In genomic region chr15:72492733-72493132, GRCh38 we compare ENCODE assay signal across 28 cellular contexts. TPM values are rescaled to one million over a fixed set of nuclear protein-coding genes. Genes with fewer than 3 reads are reported as not detected.
DNase-seq lines count a peak whose midpoint lies in the region; ATAC-seq and TF ChIP-seq lines count a peak whose summit lies in the region.
"Had no signal": no experiment of that assay in that cellular context is flagged by ENCODE, and none has a peak within 500 bp of the region (broad histone marks: within the 10 kb centered on the region; RNA-seq: fewer than 3 reads in every experiment).

No MANE protein-coding gene starts in this region.

- H2BK5ac ChIP-seq in trophoblast cell (ENCODE audit: low read depth, low read length, poor library complexity): no peak overlapping the region

- no peak overlapping the region for H3K18ac ChIP-seq in trophoblast cell (ENCODE audit: low read length)

- H3K9me3 Mint-ChIP-seq in activated T-cell treated with anti-CD3 and anti-CD28 coated beads, Interleukin-2, amount 50 U/mL, for 72 hours: no peaks in the 10 kb centered on the region
- H3K9me3 Mint-ChIP-seq: activated CD4-positive, alpha-beta T cell treated with anti-CD3 and anti-CD28 coated beads, Interleukin-2, amount 10 ng/mL, durations not matched to agents 7 days and 5 days; activated naive CD4-positive, alpha-beta T cell treated with anti-CD3 and anti-CD28 coated beads for 36 hours; CD14-positive monocyte; neural crest cell; stimulated activated naive CD8-positive, alpha-beta T cell treated with anti-CD3 and anti-CD28 coated beads, Interleukin-15, amount 100 ng/mL, for 72 hours had no signal

- no peak overlapping the region for H3K27ac Mint-ChIP-seq in activated T-cell treated with anti-CD3 and anti-CD28 coated beads, Interleukin-2, amount 50 U/mL, for 72 hours
- H3K27ac Mint-ChIP-seq: activated CD4-positive, alpha-beta T cell treated with anti-CD3 and anti-CD28 coated beads, Interleukin-2, amount 10 ng/mL, durations not matched to agents 7 days and 5 days; activated CD8-positive, alpha-beta memory T cell treated with anti-CD3 and anti-CD28 coated beads, Interleukin-2, amount 10 ng/mL, durations not matched to agents 7 days and 5 days; activated naive CD4-positive, alpha-beta T cell treated with anti-CD3 and anti-CD28 coated beads for 36 hours had no signal

- H3K79me1 ChIP-seq in trophoblast cell (ENCODE audit: low read length): no peaks in the 10 kb centered on the region

- intact Hi-C loops in thyroid gland (cut with DNase I): no loop called here

- no peak overlapping the region for H2AK5ac ChIP-seq in trophoblast cell (ENCODE audit: low read length)

- peak overlapping the region; percentile 24 for H3K4ac ChIP-seq in trophoblast cell (ENCODE audit: low read depth, low read length)

- H3K36me3 Mint-ChIP-seq in activated T-cell treated with anti-CD3 and anti-CD28 coated beads, Interleukin-2, amount 50 U/mL, for 72 hours (ENCODE audit: insufficient read depth in 2 of 2): peaks cover 2 to 9% of the 10 kb centered on the region in 2 donors

- H3K27ac ChIP-seq in trophoblast cell (ENCODE audit: low read depth, low read length) (no peak overlapping the region), thyroid gland (no peak overlapping the region)
- H3K27ac ChIP-seq: dorsolateral prefrontal cortex, left ventricle myocardium inferior, transverse colon had no signal

- H2BK120ac ChIP-seq in trophoblast cell (ENCODE audit: insufficient read depth, low read length, poor library complexity): no peak overlapping the region

- H3K9me3 ChIP-seq in trophoblast cell (ENCODE audit: insufficient read depth, low read depth, low read length) (no peaks in the 10 kb centered on the region), thyroid gland (no peaks in the 10 kb centered on the region)
- H3K9me3 ChIP-seq: left ventricle myocardium inferior, mucosa of descending colon, transverse colon had no signal

- ATAC-seq in esophagus mucosa: peak; percentile 40
- ATAC-seq in activated T-cell treated with anti-CD3 and anti-CD28 coated beads, Interleukin-2, amount 50 U/mL, for 72 hours (replicated peaks in 1 of 2): no peak
- no peak for ATAC-seq in GM21381 (IDR thresholded peaks at IDR 0.05; ENCODE audit: unreplicated experiment)
- ATAC-seq: activated CD8-positive, alpha-beta memory T cell treated with anti-CD3 and anti-CD28 coated beads, Interleukin-2, amount 10 ng/mL, durations not matched to agents 7 days and 5 days; mucosa of descending colon; sciatic nerve; stimulated activated naive CD8-positive, alpha-beta T cell treated with anti-CD3 and anti-CD28 coated beads, Interleukin-15, amount 100 ng/mL, for 72 hours had no signal

- H3K9ac ChIP-seq in trophoblast cell (ENCODE audit: low read length): no peak overlapping the region

- H3K36me3 ChIP-seq in trophoblast cell (ENCODE audit: control insufficient read depth in 1 of 2, insufficient read depth in 2 of 2, low read length in 2 of 2) (peaks cover 0 to 5% of the 10 kb centered on the region in 2 experiments), thyroid gland (no peaks in the 10 kb centered on the region)
- H3K36me3 ChIP-seq: left ventricle myocardium inferior, transverse colon had no signal

- H2BK12ac ChIP-seq in trophoblast cell (ENCODE audit: low read length): no peak overlapping the region

- no peak for TF ChIP-seq CTCF in thyroid gland (IDR thresholded peaks at IDR 0.05)

- H3K4me1 ChIP-seq in trophoblast cell (ENCODE audit: control insufficient read depth in 1 of 2, insufficient read depth in 2 of 2, low read length in 2 of 2) (no peaks in the 10 kb centered on the region), thyroid gland (peaks cover 48 to 52% of the 10 kb centered on the region in 2 donors)

- no peak overlapping the region for H3K4me3 ChIP-seq in trophoblast cell (ENCODE audit: low read depth, low read length)
- no peak overlapping the region for H3K4me3 ChIP-seq in thyroid gland (replicated peaks in 1 of 3)
- H3K4me3 ChIP-seq: dorsolateral prefrontal cortex, left ventricle myocardium inferior, mucosa of descending colon, transverse colon had no signal

- H3K27me3 Mint-ChIP-seq in activated T-cell treated with anti-CD3 and anti-CD28 coated beads, Interleukin-2, amount 50 U/mL, for 72 hours (ENCODE audit: low read depth): no peaks in the 10 kb centered on the region
- H3K27me3 Mint-ChIP-seq: activated CD4-positive, alpha-beta T cell treated with anti-CD3 and anti-CD28 coated beads, Interleukin-2, amount 10 ng/mL, durations not matched to agents 7 days and 5 days; activated CD8-positive, alpha-beta memory T cell treated with anti-CD3 and anti-CD28 coated beads, Interleukin-2, amount 10 ng/mL, durations not matched to agents 7 days and 5 days; stimulated activated naive CD8-positive, alpha-beta T cell treated with anti-CD3 and anti-CD28 coated beads, Interleukin-15, amount 100 ng/mL, for 72 hours had no signal

- DNase-seq in EH (ENCODE audit: low read depth) (peak; percentile 29), NCI-H226 (peak; percentile 25), trophoblast cell (no peak), thyroid gland (no peak), Kasumi-1 (lab: John Stamatoyannopoulos, UW) (no peak)
- no peak for DNase-seq in activated T-cell treated with anti-CD3 and anti-CD28 coated beads, Interleukin-2, amount 50 U/mL, for 72 hours
- DNase-seq: activated CD4-positive, alpha-beta T cell treated with anti-CD3 and anti-CD28 coated beads, Interleukin-2, amount 10 ng/mL, durations not matched to agents 7 days and 5 days; activated CD8-positive, alpha-beta memory T cell treated with anti-CD3 and anti-CD28 coated beads, Interleukin-2, amount 10 ng/mL, durations not matched to agents 7 days and 5 days; activated naive CD4-positive, alpha-beta T cell treated with anti-CD3 and anti-CD28 coated beads for 36 hours; aorta; caudate nucleus; DMS153; dorsolateral prefrontal cortex; foreskin melanocyte; left ventricle myocardium inferior; mucosa of descending colon; NCI-H1092 treated with DMSO at 0.1 percent for 48 hours; NCI-H1930; NCI-H2227 treated with DMSO at 0.1 percent for 48 hours; Right ventricle myocardium superior; stimulated activated naive CD8-positive, alpha-beta T cell treated with anti-CD3 and anti-CD28 coated beads, Interleukin-15, amount 100 ng/mL, for 72 hours; T-helper 9 cell; transverse colon had no signal

- peaks cover 65% of the 10 kb centered on the region for H3K4me1 Mint-ChIP-seq in activated T-cell treated with anti-CD3 and anti-CD28 coated beads, Interleukin-2, amount 50 U/mL, for 72 hours (ENCODE audit: low read depth)

- peaks cover 11% of the 10 kb centered on the region for H3K79me2 ChIP-seq in trophoblast cell (ENCODE audit: control insufficient read depth, insufficient read depth, low read length, poor library complexity)

- no peak overlapping the region for H2AFZ ChIP-seq in trophoblast cell (ENCODE audit: insufficient read depth, low read length, poor library complexity)

- H3K23ac ChIP-seq in trophoblast cell (ENCODE audit: low read length): no peak overlapping the region

- no peak for TF ChIP-seq POLR2A in thyroid gland (IDR thresholded peaks at IDR 0.05)

- H4K12ac ChIP-seq in trophoblast cell (ENCODE audit: low read depth, low read length): no peak overlapping the region

- H3K14ac ChIP-seq in trophoblast cell (ENCODE audit: low read length): no peak overlapping the region

- H3K4me3 Mint-ChIP-seq in activated T-cell treated with anti-CD3 and anti-CD28 coated beads, Interleukin-2, amount 50 U/mL, for 72 hours: peak overlapping the region in 1 of 2 donors; percentile 18
- H3K4me3 Mint-ChIP-seq: activated CD4-positive, alpha-beta T cell treated with anti-CD3 and anti-CD28 coated beads, Interleukin-2, amount 10 ng/mL, durations not matched to agents 7 days and 5 days; activated CD8-positive, alpha-beta memory T cell treated with anti-CD3 and anti-CD28 coated beads, Interleukin-2, amount 10 ng/mL, durations not matched to agents 7 days and 5 days; activated naive CD4-positive, alpha-beta T cell treated with anti-CD3 and anti-CD28 coated beads for 36 hours; CD14-positive monocyte; neural crest cell; stimulated activated naive CD8-positive, alpha-beta T cell treated with anti-CD3 and anti-CD28 coated beads, Interleukin-15, amount 100 ng/mL, for 72 hours had no signal

- no peak overlapping the region for H4K91ac ChIP-seq in trophoblast cell (ENCODE audit: low read depth, low read length)

- H4K8ac ChIP-seq in trophoblast cell (ENCODE audit: low read depth, low read length): no peak overlapping the region

- no peaks in the 10 kb centered on the region for H3K27me3 ChIP-seq in trophoblast cell (ENCODE audit: insufficient read depth, low read length)
- H3K27me3 ChIP-seq in thyroid gland: no peaks in the 10 kb centered on the region
- H3K27me3 ChIP-seq: dorsolateral prefrontal cortex, transverse colon had no signal

- no peak overlapping the region for H3K4me2 ChIP-seq in trophoblast cell (ENCODE audit: low read length)

RNA-seq across cellular contexts. Expression of gene ARIH1, which starts 18.6 kb away (rescaled TPM):
- total RNA-seq in esophagus mucosa (98.7 TPM), thyroid gland (10 to 100 TPM; 42.6 to 90.0 (median 58.5) TPM)
- polyA plus RNA-seq in trophoblast cell (2013): 204 and 206 TPM in 2 replicates
- total RNA-seq in activated T-cell treated with anti-CD3 and anti-CD28 coated beads, Interleukin-2, amount 50 U/mL, for 72 hours: 100 to 1,000 TPM; 206 to 227 TPM

Comparison
In these comparisons a context has a peak if more than half of its experiments do, and no peak if none do; other contexts are left out.
1. DNase-seq: peak in EH (single experiment) and NCI-H226 (single experiment); none in trophoblast cell (0 of 2), thyroid gland (0 of 2), Kasumi-1 (0 of 2) and activated T-cell treated with anti-CD3 and anti-CD28 coated beads, Interleukin-2, amount 50 U/mL, for 72 hours (0 of 2).